Comparison of ENCODE assay signal across 1 cellular context in the genomic region with DNA sequence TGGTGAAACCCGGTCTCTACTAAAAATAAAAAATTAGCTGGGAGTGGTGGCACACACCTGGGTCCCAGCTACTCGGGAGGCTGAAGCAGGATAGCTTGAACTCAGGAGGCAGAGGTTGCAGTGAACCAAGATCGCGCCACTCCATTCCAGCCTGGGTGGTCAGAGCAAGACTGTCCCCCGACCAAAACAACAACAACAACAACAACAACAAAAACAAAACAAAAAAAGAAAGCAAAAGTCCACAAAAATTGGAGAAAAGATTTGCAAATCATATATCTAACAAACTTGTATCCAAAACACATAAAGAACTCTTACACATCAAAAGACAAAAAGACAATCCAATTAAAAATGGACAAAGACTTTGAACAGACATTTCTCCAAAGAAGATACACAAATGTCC.
TF ChIP-seq lines count a peak whose summit lies in the region.

No MANE protein-coding gene starts in this region.

TF ChIP-seq in HepG2, 621 proteins besides CTCF, POLR2A, EP300 and RAD21:
- TF ChIP-seq, protein P1, sequence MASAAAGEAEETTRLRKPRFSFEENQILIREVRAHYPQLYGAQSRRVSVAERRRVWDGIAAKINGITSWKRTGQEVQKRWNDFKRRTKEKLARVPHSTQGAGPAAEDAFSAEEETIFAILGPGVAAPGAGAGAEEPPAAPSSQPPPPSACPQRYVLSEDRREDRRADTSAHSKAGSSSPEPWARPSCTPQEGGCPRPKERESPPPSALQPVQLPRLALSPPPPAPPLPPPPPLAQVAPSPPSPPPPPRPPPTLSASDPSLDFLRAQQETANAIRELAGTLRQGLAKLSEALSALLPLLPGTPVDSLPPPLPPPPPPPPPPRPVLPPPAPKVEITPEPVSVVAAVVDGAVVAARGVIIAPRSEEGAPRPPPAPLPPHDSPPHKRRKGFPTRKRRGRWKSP (CRISPR knock-in tag; IDR thresholded peaks at IDR 0.05) = no peak
- TF ChIP-seq FOXP1 (IDR thresholded peaks at IDR 0.05) (peak; percentile 93), FOXP1 (CRISPR knock-in tag; IDR thresholded peaks at IDR 0.05) (no peak)
